Comparison of ENCODE assay signal across 30 cellular contexts in genomic region chr17:57871863-57872262, GRCh38. TPM values are rescaled to one million over a fixed set of nuclear protein-coding genes. Genes with fewer than 3 reads are reported as not detected.
DNase-seq lines count a peak whose midpoint lies in the region; ATAC-seq and TF ChIP-seq lines count a peak whose summit lies in the region.
"Had no signal": no experiment of that assay in that cellular context is flagged by ENCODE, and none has a peak within 500 bp of the region (broad histone marks: within the 10 kb centered on the region; RNA-seq: fewer than 3 reads in every experiment).

No MANE protein-coding gene starts in this region.

- TF ChIP-seq CTCF in HL-60 (IDR thresholded peaks at IDR 0.05; ENCODE audit: insufficient read depth, low read length) (no peak), adrenal gland (IDR thresholded peaks at IDR 0.05) (no peak), mesothelial cell of epicardium (IDR thresholded peaks at IDR 0.05; ENCODE audit: unreplicated experiment) (no peak), thyroid gland (IDR thresholded peaks at IDR 0.05) (no peak)

- DNase-seq in HL-60 (ENCODE audit: low read depth in 1 of 2, low spot score in 1 of 2) (peak in 1 of 2 experiments; percentile 58), adrenal gland (peak; percentile 67 to 88 (median 82)), mesothelial cell of epicardium (ENCODE audit: low spot score in 2 of 2, unreplicated experiment in 2 of 2) (no peak), thyroid gland (no peak), nucleus accumbens (lab: John Stamatoyannopoulos, UW) (no peak)
- DNase-seq: activated CD4-positive, alpha-beta T cell treated with anti-CD3 and anti-CD28 coated beads, Interleukin-2, amount 50 U/mL, for 48 hours; activated CD4-positive, CD25-positive, alpha-beta regulatory T cell; caudate nucleus; cortex of kidney; endodermal cell; foreskin keratinocyte; GOT3; left colon; mammary epithelial cell; NCI-H1092; NCI-H187; NCI-H524; retina; SJCRH30; small intestine; stimulated activated CD8-positive, alpha-beta memory T cell treated with anti-CD3 and anti-CD28 coated beads, Interleukin-4, amount 100 ng/mL, for 48 hours; stomach; T1000 had no signal

- H3K27me3 ChIP-seq in HL-60 (ENCODE audit: insufficient read depth, poor library complexity, severe bottlenecking) (no peaks in the 10 kb centered on the region), adrenal gland (no peaks in the 10 kb centered on the region), stomach smooth muscle (ENCODE audit: control insufficient read depth in 1 of 2, insufficient read depth in 2 of 2, low read length in 2 of 2) (no peaks in the 10 kb centered on the region), thyroid gland (no peaks in the 10 kb centered on the region)
- H3K27me3 ChIP-seq: foreskin keratinocyte, SJCRH30, stomach had no signal

- peak in 1 of 2 donors; percentile 36 for TF ChIP-seq POLR2A in adrenal gland (IDR thresholded peaks at IDR 0.05)
- no peak for TF ChIP-seq POLR2A in thyroid gland (IDR thresholded peaks at IDR 0.05)

- no peaks in the 10 kb centered on the region for H3K9me3 Mint-ChIP-seq in mesothelial cell of epicardium
- H3K9me3 Mint-ChIP-seq: activated naive CD4-positive, alpha-beta T cell treated with anti-CD3 and anti-CD28 coated beads, Interleukin-2, amount 50 U/mL, for 72 hours; activated T-helper 2 cell treated with anti-CD3 and anti-CD28 coated beads, Interferon-gamma antibody, Interleukin-2, Interleukin-4, amounts not matched to agents 10 μg/mL and 5 μg/mL and 100 μg/mL, durations not matched to agents 14 hours and 24 hours and 36 hours; type B pancreatic cell had no signal

- no peak overlapping the region for H3K4me3 Mint-ChIP-seq in mesothelial cell of epicardium
- H3K4me3 Mint-ChIP-seq: endodermal cell, type B pancreatic cell had no signal

- H3K4me3 ChIP-seq in HL-60 (replicated peaks; ENCODE audit: insufficient read depth, low read length), result no peak overlapping the region
- H3K4me3 ChIP-seq in adrenal gland, result no peak overlapping the region
- peak overlapping the region in 1 of 2 donors; percentile 8 for H3K4me3 ChIP-seq in stomach smooth muscle (ENCODE audit: low read length in 2 of 2)
- H3K4me3 ChIP-seq in thyroid gland (replicated peaks in 1 of 3), result no peak overlapping the region
- H3K4me3 ChIP-seq: GM12878, SJCRH30, stomach had no signal

- H3K27me3 Mint-ChIP-seq in mesothelial cell of epicardium (ENCODE audit: low read depth), result no peaks in the 10 kb centered on the region
- H3K27me3 Mint-ChIP-seq: type B pancreatic cell had no signal

- H3K36me3 Mint-ChIP-seq in mesothelial cell of epicardium, result peaks cover 15% of the 10 kb centered on the region
- H3K36me3 Mint-ChIP-seq: activated naive CD4-positive, alpha-beta T cell treated with anti-CD3 and anti-CD28 coated beads, Interleukin-2, amount 50 U/mL, for 72 hours had no signal

- peaks cover 71% of the 10 kb centered on the region for H3K4me1 Mint-ChIP-seq in mesothelial cell of epicardium

- peak overlapping the region; percentile 53 for H3K27ac Mint-ChIP-seq in mesothelial cell of epicardium
- H3K27ac Mint-ChIP-seq: activated naive CD4-positive, alpha-beta T cell treated with anti-CD3 and anti-CD28 coated beads, Interleukin-2, amount 50 U/mL, for 72 hours; activated T-helper 2 cell treated with anti-CD3 and anti-CD28 coated beads, Interferon-gamma antibody, Interleukin-2, Interleukin-4, amounts not matched to agents 10 μg/mL and 5 μg/mL and 100 μg/mL, durations not matched to agents 14 hours and 24 hours and 36 hours; endodermal cell; type B pancreatic cell had no signal

- H3K9ac ChIP-seq in stomach smooth muscle (ENCODE audit: low read length in 2 of 2), result peak overlapping the region in 1 of 2 donors; percentile 21

- H3K4me1 ChIP-seq in adrenal gland (replicated peaks in 1 of 2), result peaks cover 61 to 93% of the 10 kb centered on the region in 2 donors
- peaks cover 90% of the 10 kb centered on the region for H3K4me1 ChIP-seq in stomach smooth muscle (ENCODE audit: control insufficient read depth, insufficient read depth, low read length)
- H3K4me1 ChIP-seq in thyroid gland, result peaks cover 16 to 44% of the 10 kb centered on the region in 2 donors

- peaks cover 0 to 10% of the 10 kb centered on the region in 2 donors for H3K36me3 ChIP-seq in adrenal gland (replicated peaks in 1 of 2)
- H3K36me3 ChIP-seq in stomach smooth muscle (ENCODE audit: control insufficient read depth in 2 of 2, insufficient read depth in 2 of 2, low read length in 2 of 2), result peaks cover 34 to 37% of the 10 kb centered on the region in 2 donors
- peaks cover 6 to 9% of the 10 kb centered on the region in 2 donors for H3K36me3 ChIP-seq in thyroid gland
- H3K36me3 ChIP-seq: SJCRH30 had no signal

- H3K9me3 ChIP-seq in adrenal gland (replicated peaks in 1 of 3), result no peaks in the 10 kb centered on the region
- no peaks in the 10 kb centered on the region for H3K9me3 ChIP-seq in stomach smooth muscle (ENCODE audit: control insufficient read depth in 2 of 2, low read length in 2 of 2)
- no peaks in the 10 kb centered on the region for H3K9me3 ChIP-seq in thyroid gland
- H3K9me3 ChIP-seq: SJCRH30, stomach had no signal

- intact Hi-C loops in adrenal gland (cut with DNase I) (no loop called here), thyroid gland (cut with DNase I) (no loop called here)

- H3K27ac ChIP-seq in HL-60 (replicated peaks), result peak overlapping the region; percentile 63
- peak overlapping the region in 4 of 5 donors; percentile 5 to 89 (median 86) for H3K27ac ChIP-seq in adrenal gland
- peak overlapping the region; percentile 96 for H3K27ac ChIP-seq in stomach smooth muscle (ENCODE audit: low read length)
- H3K27ac ChIP-seq in thyroid gland, result no peak overlapping the region
- H3K27ac ChIP-seq: foreskin keratinocyte, SJCRH30, stomach had no signal

- WGBS in adrenal gland, 4 donors, result 43 to 61% (median 54%) methylated on average over 8 of the region's 8 CpGs
- 89 to 92% methylated on average over 8 of the region's 8 CpGs for WGBS in thyroid gland, 2 donors

- ATAC-seq in HG02571 (IDR thresholded peaks at IDR 0.05; ENCODE audit: unreplicated experiment), result no peak
- ATAC-seq: activated naive CD4-positive, alpha-beta T cell treated with anti-CD3 and anti-CD28 coated beads, Interleukin-2, amount 50 U/mL, for 72 hours; esophagus mucosa; foreskin keratinocyte; GM12878; left colon had no signal

RNA-seq across cellular contexts. Expression of gene MRPS23, which starts 22.0 kb away (rescaled TPM):
- total RNA-seq in adrenal gland (10 to 100 TPM in 7 of 8 donors, 1 to 10 TPM in 1; 8.5 to 52.2 (median 36.6) TPM), mesothelial cell of epicardium (39.9 to 44.5 TPM (median 42.1 TPM) in 3 replicates), thyroid gland (10 to 100 TPM; 23.6 to 44.3 (median 34.8) TPM)
- 10 to 100 TPM; 10.3 to 70.4 (median 10.8) TPM for polyA plus RNA-seq in adrenal gland

Comparison
In these comparisons a context has a peak if more than half of its experiments do, and no peak if none do; other contexts are left out.
1. DNase-seq: peak in adrenal gland (7 of 7); none in mesothelial cell of epicardium (0 of 2), thyroid gland (0 of 2) and nucleus accumbens (0 of 56).
2. H3K27ac ChIP-seq: peak in HL-60 (single experiment), adrenal gland (4 of 5) and stomach smooth muscle (single experiment); none in thyroid gland (0 of 3).